ENCODE assay signal across 8 cellular contexts in genomic region chr15:98518823-98519561, GRCh38.
DNase-seq lines count a peak whose midpoint lies in the region; ATAC-seq and TF ChIP-seq lines count a peak whose summit lies in the region.

No MANE protein-coding gene starts in this region.

- CTCF ChIA-PET in activated CD4-positive, alpha-beta T cell treated with anti-CD3 and anti-CD28 coated beads, Interleukin-2, amount 10 ng/mL, durations not matched to agents 7 days and 5 days (lab: Charles Lee) = interaction anchor here (0.5 to 2.6 kb wide), 19 partner anchors 9 to 555 kb away, joined by 3 to 7 read pairs (median 3); no protein-coding TSS in a partner anchor

- H3K4me1 ChIP-seq in mesenchymal stem cell (ENCODE audit: control insufficient read depth, insufficient read depth, low read depth, low read length) = no peaks in the 10 kb centered on the region

- H2AFZ ChIP-seq in mesenchymal stem cell (ENCODE audit: low read depth, low read length) = no peak overlapping the region

- H3K4ac ChIP-seq in mesenchymal stem cell (ENCODE audit: low read depth in 1 of 2, low read length in 2 of 2) = no peak overlapping the region

- peak overlapping the region; percentile 47 for H3K4me2 ChIP-seq in mesenchymal stem cell (ENCODE audit: low read length, poor library complexity, severe bottlenecking)

- no peak overlapping the region for H3K27ac ChIP-seq in mesenchymal stem cell (ENCODE audit: low read length, poor library complexity, severe bottlenecking)

- no peak overlapping the region for H3K18ac ChIP-seq in mesenchymal stem cell (ENCODE audit: low read depth in 1 of 2, low read length in 2 of 2)

- no peaks in the 10 kb centered on the region for H3K9me3 ChIP-seq in mesenchymal stem cell (ENCODE audit: control insufficient read depth, low read length)

- DNase-seq in CD14-positive monocyte (ENCODE audit: low spot score) = no peak
- peak; percentile 5 for DNase-seq in NCI-H524 treated with DMSO at 0.1 percent for 48 hours (lab: John Stamatoyannopoulos, UW)
- peak; percentile 69 for DNase-seq in activated CD4-positive, alpha-beta T cell treated with anti-CD3 and anti-CD28 coated beads, Interleukin-2, amount 10 ng/mL, durations not matched to agents 7 days and 5 days
- peak; percentile 32 for DNase-seq in effector CD8-positive, alpha-beta T cell (lab: John Stamatoyannopoulos, UW)
- DNase-seq in mesenchymal stem cell = peak; percentile 77
- DNase-seq in stimulated activated CD8-positive, alpha-beta memory T cell treated with anti-CD3 and anti-CD28 coated beads, Interleukin-7, amount 100 ng/mL, for 4 hours (ENCODE audit: low read depth in 2 of 2) = peak; percentile 7 to 13

- H3K79me1 ChIP-seq in mesenchymal stem cell (replicated peaks; ENCODE audit: low read length, poor library complexity, severe bottlenecking) = no peaks in the 10 kb centered on the region

- H3K27me3 ChIP-seq in mesenchymal stem cell (ENCODE audit: control insufficient read depth in 1 of 2, insufficient read depth in 1 of 2, low read length in 2 of 2) = peaks cover 0 to 6% of the 10 kb centered on the region in 2 experiments

- POLR2A ChIA-PET in activated CD4-positive, alpha-beta T cell treated with anti-CD3 and anti-CD28 coated beads, Interleukin-2, amount 10 ng/mL, durations not matched to agents 7 days and 5 days (lab: Charles Lee) = interaction anchor here (0.6 kb wide), 1 partner anchor 14 kb away, joined by 4 read pairs; no protein-coding TSS in a partner anchor

- 18% methylated on average over 14 of the region's 19 CpGs for WGBS in mesenchymal stem cell

- no peaks in the 10 kb centered on the region for H3K36me3 ChIP-seq in mesenchymal stem cell (ENCODE audit: control insufficient read depth in 1 of 2, insufficient read depth in 2 of 2, low read depth in 1 of 2, low read length in 2 of 2)

- no peak overlapping the region for H3K14ac ChIP-seq in mesenchymal stem cell (ENCODE audit: low read length in 2 of 2)

- H3K4me3 Mint-ChIP-seq in CD14-positive monocyte = peak overlapping the region in 1 of 2 donors; percentile 56
- no peak overlapping the region for H3K4me3 Mint-ChIP-seq in activated CD4-positive, alpha-beta T cell treated with anti-CD3 and anti-CD28 coated beads, Interleukin-2, amount 10 ng/mL, durations not matched to agents 7 days and 5 days

- H3K27me3 Mint-ChIP-seq in CD14-positive monocyte (ENCODE audit: low read depth in 3 of 3) = peaks cover 0 to 6% (median 0%) of the 10 kb centered on the region in 3 donors
- no peaks in the 10 kb centered on the region for H3K27me3 Mint-ChIP-seq in activated CD4-positive, alpha-beta T cell treated with anti-CD3 and anti-CD28 coated beads, Interleukin-2, amount 10 ng/mL, durations not matched to agents 7 days and 5 days

- no peak overlapping the region for H2BK120ac ChIP-seq in mesenchymal stem cell (ENCODE audit: low read depth, low read length)

- H3K27ac Mint-ChIP-seq in CD14-positive monocyte = no peak overlapping the region
- no peak overlapping the region for H3K27ac Mint-ChIP-seq in activated CD4-positive, alpha-beta T cell treated with anti-CD3 and anti-CD28 coated beads, Interleukin-2, amount 10 ng/mL, durations not matched to agents 7 days and 5 days

- no peak overlapping the region for H4K91ac ChIP-seq in mesenchymal stem cell (ENCODE audit: low read length)

- H3K4me3 ChIP-seq in mesenchymal stem cell (ENCODE audit: insufficient read depth in 1 of 2, low read depth in 1 of 2, low read length in 2 of 2) = no peak overlapping the region

- no peaks in the 10 kb centered on the region for H3K36me3 Mint-ChIP-seq in CD14-positive monocyte
- H3K36me3 Mint-ChIP-seq in activated CD4-positive, alpha-beta T cell treated with anti-CD3 and anti-CD28 coated beads, Interleukin-2, amount 10 ng/mL, durations not matched to agents 7 days and 5 days (ENCODE audit: low read depth) = no peaks in the 10 kb centered on the region

- no peak overlapping the region for H4K8ac ChIP-seq in mesenchymal stem cell (ENCODE audit: low read length)

- peaks cover 5% of the 10 kb centered on the region for H3K4me1 Mint-ChIP-seq in CD14-positive monocyte
- peaks cover 7% of the 10 kb centered on the region for H3K4me1 Mint-ChIP-seq in activated CD4-positive, alpha-beta T cell treated with anti-CD3 and anti-CD28 coated beads, Interleukin-2, amount 10 ng/mL, durations not matched to agents 7 days and 5 days

- H2BK15ac ChIP-seq in mesenchymal stem cell (ENCODE audit: low read depth, poor library complexity, severe bottlenecking) = no peak overlapping the region

- peak; percentile 87 for TF ChIP-seq CTCF in CD14-positive monocyte (IDR thresholded peaks at IDR 0.05)

- H2BK12ac ChIP-seq in mesenchymal stem cell (ENCODE audit: low read length in 2 of 2) = no peak overlapping the region

- ATAC-seq in GM19324 (IDR thresholded peaks at IDR 0.05; ENCODE audit: low FRiP score, unreplicated experiment) (peak; percentile 72), HG03442 (IDR thresholded peaks at IDR 0.05; ENCODE audit: unreplicated experiment) (peak; percentile 81)

- H2AK5ac ChIP-seq in mesenchymal stem cell (ENCODE audit: low read length, severe bottlenecking) = no peak overlapping the region

- intact Hi-C loops in CD14-positive monocyte (cut with micrococcal nuclease) = loop anchor here (5.0 kb wide), 2 partner anchors 128 to 143 kb away; partner anchors contain the start of gene IGF1R (in 1 of the 2)

- H3K9ac ChIP-seq in mesenchymal stem cell (ENCODE audit: low read length) = peak overlapping the region; percentile 9

- no peak overlapping the region for H2BK5ac ChIP-seq in mesenchymal stem cell (ENCODE audit: low read depth, low read length, poor library complexity, severe bottlenecking)

- H3K23ac ChIP-seq in mesenchymal stem cell (ENCODE audit: low read length in 2 of 2) = no peak overlapping the region

- H3K9me3 Mint-ChIP-seq in CD14-positive monocyte = no peaks in the 10 kb centered on the region
- no peaks in the 10 kb centered on the region for H3K9me3 Mint-ChIP-seq in activated CD4-positive, alpha-beta T cell treated with anti-CD3 and anti-CD28 coated beads, Interleukin-2, amount 10 ng/mL, durations not matched to agents 7 days and 5 days
